ENCODE assay signal across 20 cellular contexts in genomic region chr16:54031107-54031760, GRCh38.
DNase-seq lines count a peak whose midpoint lies in the region; ATAC-seq and TF ChIP-seq lines count a peak whose summit lies in the region.
"Had no signal": no experiment of that assay in that cellular context is flagged by ENCODE, and none has a peak within 500 bp of the region (broad histone marks: within the 10 kb centered on the region; RNA-seq: fewer than 3 reads in every experiment).

No MANE protein-coding gene starts in this region.

- 96 to 98% methylated on average over 5 of the region's 5 CpGs for WGBS in thyroid gland, 2 donors

- DNase-seq in EH (ENCODE audit: low read depth), result peak; percentile 43
- DNase-seq in HT1080 (ENCODE audit: low read depth), result peak; percentile 45
- peak; percentile 45 for DNase-seq in amniotic epithelial cell (ENCODE audit: low read depth)
- no peak for DNase-seq in left colon
- DNase-seq in thyroid gland, result no peak
- DNase-seq in kidney glomerular epithelial cell (lab: John Stamatoyannopoulos, UW), result no peak
- DNase-seq in ureter (ENCODE audit: low spot score), result no peak
- DNase-seq: activated CD4-positive, alpha-beta memory T cell treated with anti-CD3 and anti-CD28 coated beads, Interleukin-2, amount 10 ng/mL, durations not matched to agents 7 days and 5 days; activated naive CD4-positive, alpha-beta T cell treated with anti-CD3 and anti-CD28 coated beads for 36 hours; aorta; COR-L47; effector memory CD4-positive, alpha-beta T cell; hypothalamus; Kasumi-1; NCI-H69; nephron progenitor cell; SJCRH30; spleen had no signal

- no peak overlapping the region for H3K27ac ChIP-seq in thyroid gland
- H3K27ac ChIP-seq: SJCRH30, spleen, suprapubic skin had no signal

- H3K9me3 ChIP-seq in thyroid gland, result no peaks in the 10 kb centered on the region
- H3K9me3 ChIP-seq: suprapubic skin had no signal

- no peaks in the 10 kb centered on the region for H3K36me3 ChIP-seq in thyroid gland
- H3K36me3 ChIP-seq: SJCRH30, suprapubic skin had no signal

- intact Hi-C loops in left colon (cut with DNase I, micrococcal nuclease), result no loop called here
- intact Hi-C loops in thyroid gland (cut with DNase I), result no loop called here

- H3K27me3 ChIP-seq in thyroid gland, result no peaks in the 10 kb centered on the region
- H3K27me3 ChIP-seq: SJCRH30, spleen, suprapubic skin had no signal

- no peak for TF ChIP-seq POLR2A in thyroid gland (IDR thresholded peaks at IDR 0.05)

- no peaks in the 10 kb centered on the region for H3K4me1 ChIP-seq in thyroid gland
- H3K4me1 ChIP-seq: SJCRH30, spleen had no signal

- H3K4me3 ChIP-seq in thyroid gland (replicated peaks in 1 of 3), result no peak overlapping the region
- H3K4me3 ChIP-seq: SJCRH30, spleen, suprapubic skin had no signal

- ATAC-seq in left colon, result peak; percentile 32
- ATAC-seq: WTC11 had no signal

- no peak for TF ChIP-seq CTCF in thyroid gland (IDR thresholded peaks at IDR 0.05)

Comparison
In these comparisons a context has a peak if more than half of its experiments do, and no peak if none do; other contexts are left out.
1. DNase-seq: peak in EH (single experiment), HT1080 (single experiment) and amniotic epithelial cell (single experiment); none in left colon (0 of 2), thyroid gland (0 of 2), kidney glomerular epithelial cell (single experiment) and ureter (single experiment).